Comparison of ENCODE assay signal across 1 cellular context in genomic region chr19:47538812-47539211, GRCh38.
TF ChIP-seq lines count a peak whose summit lies in the region.

No MANE protein-coding gene starts in this region.

TF ChIP-seq in K562, 482 proteins besides CTCF, POLR2A, EP300 and RAD21:
- TF ChIP-seq ZFP36 (IDR thresholded peaks at IDR 0.05; ENCODE audit: low read depth, low read length, partially characterized antibody) (peak; percentile 87), RBM25 (IDR thresholded peaks at IDR 0.05; ENCODE audit: low read depth, low read length, severe bottlenecking) (no peak)
